20 cellular contexts compared by ENCODE assay signal in genomic region chr19:41932259-41933130, GRCh38. TPM values are rescaled to one million over a fixed set of nuclear protein-coding genes. Genes with fewer than 3 reads are reported as not detected.
DNase-seq lines count a peak whose midpoint lies in the region; ATAC-seq and TF ChIP-seq lines count a peak whose summit lies in the region.
"Had no signal": no experiment of that assay in that cellular context is flagged by ENCODE, and none has a peak within 500 bp of the region (broad histone marks: within the 10 kb centered on the region; RNA-seq: fewer than 3 reads in every experiment).

No MANE protein-coding gene starts in this region.

- H3K27me3 ChIP-seq in fibroblast of lung (ENCODE audit: control insufficient read depth, insufficient read depth, low read length) (peaks cover 70% of the 10 kb centered on the region), vagina (peaks cover 32% of the 10 kb centered on the region)

- no peaks in the 10 kb centered on the region for H3K9me3 ChIP-seq in fibroblast of lung (ENCODE audit: control insufficient read depth, insufficient read depth, low read depth, low read length)
- no peaks in the 10 kb centered on the region for H3K9me3 ChIP-seq in vagina
- H3K9me3 ChIP-seq: adrenal gland, stomach had no signal

- no peak overlapping the region for H2AFZ ChIP-seq in fibroblast of lung (ENCODE audit: low read length)
- H2AFZ ChIP-seq: neural progenitor cell had no signal

- H3K4me3 ChIP-seq in fibroblast of lung (replicated peaks in 1 of 4; ENCODE audit: control extremely low read depth in 1 of 4, insufficient read depth in 1 of 4, low read depth in 3 of 4, low read length in 4 of 4) (no peak overlapping the region), vagina (no peak overlapping the region)
- H3K4me3 ChIP-seq: adrenal gland, neural progenitor cell, stomach had no signal

- no peak for TF ChIP-seq POLR2A in vagina (IDR thresholded peaks at IDR 0.05)

- H3K27ac ChIP-seq in fibroblast of lung (ENCODE audit: insufficient read depth, low read length) (no peak overlapping the region), vagina (no peak overlapping the region)
- H3K27ac ChIP-seq: adrenal gland, neural progenitor cell, RWPE1, stomach had no signal

- no peaks in the 10 kb centered on the region for H3K79me2 ChIP-seq in fibroblast of lung (ENCODE audit: control insufficient read depth, insufficient read depth, low read length)

- no peak for TF ChIP-seq CTCF in fibroblast of lung (conservative IDR thresholded peaks at IDR 0.05 in 1 of 2, IDR thresholded peaks at IDR 0.05 in 1 of 2; ENCODE audit: low read depth in 1 of 2, low read length in 2 of 2)
- TF ChIP-seq CTCF in vagina (IDR thresholded peaks at IDR 0.05) = no peak

- H3K36me3 ChIP-seq in fibroblast of lung (ENCODE audit: control insufficient read depth, insufficient read depth, low read length) (no peaks in the 10 kb centered on the region), vagina (no peaks in the 10 kb centered on the region)
- H3K36me3 ChIP-seq: adrenal gland, neural progenitor cell, stomach had no signal

- H3K9ac ChIP-seq in fibroblast of lung (ENCODE audit: insufficient read depth, low read length) = no peak overlapping the region
- H3K9ac ChIP-seq: neural progenitor cell had no signal

- H4K20me1 ChIP-seq in fibroblast of lung (ENCODE audit: control insufficient read depth, extremely low read depth, insufficient read depth, low read length) = no peaks in the 10 kb centered on the region

- peak overlapping the region; percentile 44 for H3K4me2 ChIP-seq in fibroblast of lung (ENCODE audit: extremely low read depth, insufficient read depth, low read length)
- H3K4me2 ChIP-seq: neural progenitor cell had no signal

- ATAC-seq in left ventricle myocardium superior = peak; percentile 32
- no peak for ATAC-seq in GM19324 (IDR thresholded peaks at IDR 0.05; ENCODE audit: low FRiP score, unreplicated experiment)
- no peak for ATAC-seq in HG03432 (IDR thresholded peaks at IDR 0.05; ENCODE audit: unreplicated experiment)
- ATAC-seq: activated T-helper 17 cell treated with anti-CD3 and anti-CD28 coated beads, Interleukin-2, amount 50 U/mL, for 72 hours had no signal

- H3K4me1 ChIP-seq in fibroblast of lung (ENCODE audit: control insufficient read depth, extremely low read depth, insufficient read depth, low read length) = peaks cover 12% of the 10 kb centered on the region
- H3K4me1 ChIP-seq in vagina = peaks cover 26% of the 10 kb centered on the region

- DNase-seq in left ventricle myocardium superior (no peak), cardiac septum (ENCODE audit: low spot score) (no peak), NCI-H1694 treated with DMSO at 0.1 percent for 48 hours (lab: John Stamatoyannopoulos, UW) (peak; percentile 18), fibroblast of lung (ENCODE audit: low read depth in 2 of 2) (no peak), vagina (ENCODE audit: extremely low spot score in 2 of 2) (no peak), SK-N-DZ (ENCODE audit: low spot score) (no peak)
- DNase-seq: adrenal gland, COR-L47, mesenchymal stem cell, MM.1S, NCI-H2107, stomach, T-helper 1 cell had no signal

- intact Hi-C loops in left ventricle myocardium superior (cut with micrococcal nuclease) (no loop called here), cardiac septum (cut with DNase I) (no loop called here), vagina (cut with DNase I) (no loop called here)

RNA-seq across cellular contexts. Expression of gene ERFL, which starts 4.2 kb away (rescaled TPM):
- total RNA-seq in left ventricle myocardium superior = not detected
- total RNA-seq in cardiac septum = not detected
- under 0.01 TPM in 2 replicates for total RNA-seq in fibroblast of lung
- 0.03 TPM in 1 of 2 replicates, not detected in the other for polyA plus RNA-seq in fibroblast of lung
- not detected in 2 replicates for polyA plus RNA-seq in fibroblast of lung (2012)
- not detected in 2 replicates for polyA minus RNA-seq in fibroblast of lung (ENCODE audit: low replicate concordance)
- 0.49 TPM for total RNA-seq in vagina
- not detected in 2 replicates for polyA plus RNA-seq in SK-N-DZ (2014; cell fraction: cytosol; rRNA removed)
- 0.51 TPM in 1 of 2 replicates, not detected in the other for polyA plus RNA-seq in SK-N-DZ (2014; cell fraction: nucleus; rRNA removed)
- total RNA-seq: adrenal gland, kidney epithelial cell, stomach, urinary bladder had no signal

RNA-seq across cellular contexts. Expression of gene RABAC1, which starts 26.6 kb away (rescaled TPM):
- 61.0 TPM for total RNA-seq in left ventricle myocardium superior
- total RNA-seq in cardiac septum = 92.0 TPM
- 152 and 193 TPM in 2 replicates for total RNA-seq in fibroblast of lung
- polyA plus RNA-seq in fibroblast of lung = 123 and 163 TPM in 2 replicates
- 303 and 371 TPM in 2 replicates for polyA plus RNA-seq in fibroblast of lung (2012)
- polyA minus RNA-seq in fibroblast of lung (ENCODE audit: low replicate concordance) = 184 and 393 TPM in 2 replicates
- 263 TPM for total RNA-seq in vagina
- polyA plus RNA-seq in SK-N-DZ (2014; cell fraction: cytosol; rRNA removed) = 64.4 and 74.3 TPM in 2 replicates
- 37.0 and 58.7 TPM in 2 replicates for polyA plus RNA-seq in SK-N-DZ (2014; cell fraction: nucleus; rRNA removed)

RNA-seq across cellular contexts. Expression of gene ARHGEF1, which starts 49.5 kb away (rescaled TPM):
- total RNA-seq in left ventricle myocardium superior (26.9 TPM), cardiac septum (37.9 TPM), fibroblast of lung (21.6 TPM in 2 replicates), vagina (114 TPM)
- polyA plus RNA-seq in fibroblast of lung = 23.9 and 32.2 TPM in 2 replicates
- 34.0 and 53.6 TPM in 2 replicates for polyA plus RNA-seq in fibroblast of lung (2012)
- 19.6 and 36.9 TPM in 2 replicates for polyA minus RNA-seq in fibroblast of lung (ENCODE audit: low replicate concordance)
- 16.7 and 17.0 TPM in 2 replicates for polyA plus RNA-seq in SK-N-DZ (2014; cell fraction: cytosol; rRNA removed)
- 33.2 and 43.4 TPM in 2 replicates for polyA plus RNA-seq in SK-N-DZ (2014; cell fraction: nucleus; rRNA removed)

RNA-seq across cellular contexts. Expression of gene CD79A, which starts 55.4 kb away (rescaled TPM):
- total RNA-seq in left ventricle myocardium superior (not detected), cardiac septum (not detected), fibroblast of lung (under 0.01 and 0.17 TPM in 2 replicates), vagina (not detected)
- 0.07 and 0.17 TPM in 2 replicates for polyA plus RNA-seq in fibroblast of lung
- polyA plus RNA-seq in fibroblast of lung (2012) = 0.14 TPM in 1 of 2 replicates, not detected in the other
- polyA minus RNA-seq in fibroblast of lung (ENCODE audit: low replicate concordance) = not detected in 2 replicates
- polyA plus RNA-seq in SK-N-DZ (2014; cell fraction: cytosol; rRNA removed) = 0.15 TPM in 1 of 2 replicates, not detected in the other
- not detected in 2 replicates for polyA plus RNA-seq in SK-N-DZ (2014; cell fraction: nucleus; rRNA removed)
- total RNA-seq: kidney epithelial cell had no signal
